ENCODE assay signal across 8 cellular contexts in the genomic region with DNA sequence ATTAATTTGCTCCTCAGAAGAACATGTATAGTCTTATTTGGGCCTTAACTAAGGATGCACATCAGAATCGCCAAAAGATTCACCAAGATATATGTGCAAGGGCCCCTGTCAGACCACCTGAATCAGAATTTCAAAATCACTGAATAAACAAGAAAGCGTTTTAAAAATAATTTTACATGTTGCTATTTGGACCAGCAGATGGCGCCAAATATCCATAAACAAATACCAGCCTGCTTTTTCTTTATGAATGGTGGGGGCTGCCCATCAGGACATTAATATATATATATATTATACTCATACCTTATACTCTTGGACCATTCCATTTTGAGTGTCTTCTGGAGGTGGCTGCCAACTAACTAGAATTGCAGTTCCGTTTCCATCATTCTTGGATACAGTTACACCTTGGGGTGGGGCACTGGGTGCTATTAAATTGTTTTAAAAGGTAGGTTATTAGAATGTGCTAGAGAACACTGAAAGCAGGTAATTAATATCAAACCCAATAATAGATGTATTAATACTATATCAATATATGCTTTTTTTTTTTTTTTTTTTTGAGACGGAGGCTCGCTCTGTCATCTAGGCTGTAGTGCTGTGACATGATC.
A peak's percentile ranks its signal among the peaks of the same experiment; 100 is the strongest.
DNase-seq lines count a peak whose midpoint lies in the region; ATAC-seq and TF ChIP-seq lines count a peak whose summit lies in the region.

No MANE protein-coding gene starts in this region.

- no peaks in the 10 kb centered on the region for H3K36me3 Mint-ChIP-seq in activated B cell treated with CpG ODN at 0.5 μM for 24 hours (ENCODE audit: low read depth)

- no peak overlapping the region for H3K4me3 Mint-ChIP-seq in activated B cell treated with CpG ODN at 0.5 μM for 24 hours

- peaks cover 4% of the 10 kb centered on the region for H3K36me3 ChIP-seq in suprapubic skin

- no peak overlapping the region for H3K4me3 ChIP-seq in suprapubic skin

- H3K9me3 Mint-ChIP-seq in activated B cell treated with CpG ODN at 0.5 μM for 24 hours, result no peaks in the 10 kb centered on the region

- no peak overlapping the region for H3K27ac Mint-ChIP-seq in activated B cell treated with CpG ODN at 0.5 μM for 24 hours

- no peak for TF ChIP-seq POLR2A in suprapubic skin (IDR thresholded peaks at IDR 0.05)

- no peak for TF ChIP-seq EP300 in suprapubic skin (IDR thresholded peaks at IDR 0.05)

- 50% methylated on average over 6 of the region's 6 CpGs for WGBS in suprapubic skin

- no peaks in the 10 kb centered on the region for H3K9me3 ChIP-seq in suprapubic skin

- intact Hi-C loops in activated B cell treated with CpG ODN at 0.5 μM for 24 hours (cut with micrococcal nuclease), result loop anchor here (1.0 to 5.0 kb wide), 3 partner anchors 373 to 838 kb away; no protein-coding TSS in a partner anchor

- no peaks in the 10 kb centered on the region for H3K4me1 Mint-ChIP-seq in activated B cell treated with CpG ODN at 0.5 μM for 24 hours

- H3K27me3 ChIP-seq in suprapubic skin, result no peaks in the 10 kb centered on the region

- peaks cover 7% of the 10 kb centered on the region for H3K4me1 ChIP-seq in suprapubic skin

- CTCF ChIA-PET in activated B cell treated with CpG ODN at 0.5 μM for 24 hours (lab: Charles Lee), result interaction anchor here (1.0 kb wide), 1 partner anchor 14 kb away, joined by 3 read pairs; no protein-coding TSS in a partner anchor

- ATAC-seq in activated B cell treated with CpG ODN at 0.5 μM for 24 hours (ENCODE audit: low read depth), result no peak

- TF ChIP-seq CTCF in activated B cell treated with CpG ODN at 0.5 μM for 24 hours (IDR thresholded peaks at IDR 0.05) (peak; percentile 78), suprapubic skin (IDR thresholded peaks at IDR 0.05) (peak; percentile 33 to 43)

- DNase-seq in SHP77 (lab: John Stamatoyannopoulos, UW) (peak; percentile 5 to 17), SHP77 treated with DMSO at 0.1 percent for 48 hours (lab: John Stamatoyannopoulos, UW) (no peak), HS-27A (ENCODE audit: low read depth) (peak; percentile 8), activated B cell treated with CpG ODN at 0.5 μM for 24 hours (no peak), hepatic stellate cell (ENCODE audit: low spot score) (peak; percentile 1), suprapubic skin (ENCODE audit: low spot score in 2 of 2) (no peak), iPS-NIHi7 (ENCODE audit: extremely low spot score) (no peak), HuH-7.5 (ENCODE audit: low spot score) (no peak)

- POLR2A ChIA-PET in activated B cell treated with CpG ODN at 0.5 μM for 24 hours (lab: Charles Lee), result no interaction called here

- no peaks in the 10 kb centered on the region for H3K27me3 Mint-ChIP-seq in activated B cell treated with CpG ODN at 0.5 μM for 24 hours

- H3K27ac ChIP-seq in suprapubic skin, result no peak overlapping the region

Comparison
In these comparisons a context has a peak if more than half of its experiments do, and no peak if none do; other contexts are left out.
1. DNase-seq: peak in SHP77 (2 of 2), HS-27A (single experiment) and hepatic stellate cell (single experiment); none in SHP77 treated with DMSO at 0.1 percent for 48 hours (single experiment), activated B cell treated with CpG ODN at 0.5 μM for 24 hours (single experiment), suprapubic skin (0 of 2), iPS-NIHi7 (single experiment) and HuH-7.5 (single experiment).